ENCODE assay signal across 11 cellular contexts in the genomic region with DNA sequence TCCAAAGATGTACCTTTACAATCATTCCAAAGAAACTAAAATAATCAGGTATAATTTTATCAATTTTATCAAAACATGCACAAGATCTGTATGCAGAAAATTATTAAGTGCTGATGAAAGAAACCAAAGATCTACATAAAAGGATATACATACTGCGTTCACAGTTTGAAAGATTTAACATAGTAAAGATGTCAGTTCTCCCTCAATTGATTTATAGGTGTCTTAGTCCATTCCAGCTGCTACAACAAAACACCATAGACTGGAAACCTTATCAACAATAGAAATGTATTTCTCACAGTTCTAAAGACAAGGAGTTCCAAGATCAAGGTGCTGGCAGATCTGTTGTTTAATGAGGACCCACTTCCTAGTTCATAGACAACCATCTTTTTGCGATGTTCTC.
"Had no signal": no experiment of that assay in that cellular context is flagged by ENCODE, and none has a peak within 500 bp of the region (broad histone marks: within the 10 kb centered on the region; RNA-seq: fewer than 3 reads in every experiment).

No MANE protein-coding gene starts in this region.

- DNase-seq: GM23248, GOT3, H7, H9, HCEC 1CT, HFFc6 had no signal

- H3K9ac ChIP-seq: GM23248 had no signal

- H3K4me1 Mint-ChIP-seq: GM23338, H9 had no signal

- ATAC-seq: GM23338, HCT116 had no signal

- H2AFZ ChIP-seq: GM23248, GM23338 had no signal

- H3K4me3 Mint-ChIP-seq: GM23338, H9, HFFc6 had no signal

- H3K36me3 ChIP-seq: HAP-1 had no signal

- H3K4me2 ChIP-seq: GM23338 had no signal

- H3K4me1 ChIP-seq: HAP-1 had no signal

- H3K27ac ChIP-seq: GM23248 had no signal

- H3K9me3 Mint-ChIP-seq: GM23338, H9, HFFc6 had no signal

- H3K27ac Mint-ChIP-seq: GM23338, H9, HFFc6 had no signal

- H3K9me3 ChIP-seq: HAP-1 had no signal

- H3K4me3 ChIP-seq: GM23248, GM23338, HAP-1 had no signal

- FAIRE-seq: H1, H54 had no signal
